ENCODE assay signal across 8 cellular contexts in genomic region chr9:113602126-113603119, GRCh38.
DNase-seq lines count a peak whose midpoint lies in the region; ATAC-seq and TF ChIP-seq lines count a peak whose summit lies in the region.

No MANE protein-coding gene starts in this region.

- no peak overlapping the region for H3K4me2 ChIP-seq in SK-N-SH

- WGBS in SK-N-SH (ENCODE audit: low lambda C conversion rate), result 52% methylated on average over 10 of the region's 19 CpGs

- no peaks in the 10 kb centered on the region for H3K9me2 ChIP-seq in SK-N-SH

- H3K4me1 ChIP-seq in SK-N-SH (ENCODE audit: control insufficient read depth in 1 of 2, insufficient read depth in 2 of 2, low read depth in 1 of 2, low read length in 1 of 2), result peaks cover 21 to 41% of the 10 kb centered on the region in 2 experiments; a peak in 3 of 4 replicates
- no peaks in the 10 kb centered on the region for H3K4me1 ChIP-seq in mucosa of descending colon (ENCODE audit: low read depth)
- H3K4me1 ChIP-seq in tibial artery, result peaks cover 0 to 61% (median 58%) of the 10 kb centered on the region in 4 donors

- H3K9me3 ChIP-seq in SK-N-SH, result no peaks in the 10 kb centered on the region
- H3K9me3 ChIP-seq in mucosa of descending colon, result no peaks in the 10 kb centered on the region
- H3K9me3 ChIP-seq in tibial artery, result no peaks in the 10 kb centered on the region

- H3K27ac ChIP-seq in SK-N-SH (ENCODE audit: low read depth in 2 of 2, low read length in 1 of 2) (peak overlapping the region in 1 of 2 experiments; percentile 24; a peak in 2 of 4 replicates), tibial artery (peak overlapping the region; percentile 74 to 81)

- DNase-seq in DMS153 (lab: John Stamatoyannopoulos, UW), result peak; percentile 87
- peak; percentile 57 for DNase-seq in SK-N-SH
- DNase-seq in chondrocyte (ENCODE audit: low spot score), result peak; percentile 93
- DNase-seq in mucosa of descending colon, result peak; percentile 52 to 76 (median 62)
- peak; percentile 84 to 95 for DNase-seq in tibial artery
- no peak for DNase-seq in NCI-H748 (lab: John Stamatoyannopoulos, UW; ENCODE audit: unreplicated experiment)

- H3K4me3 Mint-ChIP-seq in chondrocyte (ENCODE audit: unreplicated experiment), result no peak overlapping the region

- H3K27me3 ChIP-seq in SK-N-SH (ENCODE audit: insufficient read depth), result no peaks in the 10 kb centered on the region
- no peaks in the 10 kb centered on the region for H3K27me3 ChIP-seq in tibial artery

- H2AFZ ChIP-seq in SK-N-SH (ENCODE audit: low read depth), result 0 out of 2 replicates have a peak overlapping the region, but pooled peaks have one; percentile 23

- H3K36me3 Mint-ChIP-seq in chondrocyte (ENCODE audit: low read depth), result no peaks in the 10 kb centered on the region

- TF ChIP-seq CTCF in SK-N-SH (IDR thresholded peaks at IDR 0.05) (no peak), chondrocyte (IDR thresholded peaks at IDR 0.05) (no peak), mucosa of descending colon (IDR thresholded peaks at IDR 0.05) (no peak), tibial artery (IDR thresholded peaks at IDR 0.05) (no peak)

- peak; percentile 55 for ATAC-seq in GM21515 (IDR thresholded peaks at IDR 0.05; ENCODE audit: unreplicated experiment)
- peak; percentile 71 for ATAC-seq in mucosa of descending colon

- H3F3A ChIP-seq in SK-N-SH (replicated peaks; ENCODE audit: insufficient read depth), result peaks cover 19% of the 10 kb centered on the region

- CTCF ChIA-PET in SK-N-SH (lab: Yijun Ruan, JAX), result interaction anchor here (0.6 to 44.7 kb wide), 9 partner anchors 10 to 157 kb away, joined by 3 to 1335 read pairs (median 4); no protein-coding TSS in a partner anchor

- no peak overlapping the region for H3K9ac ChIP-seq in SK-N-SH

- peaks cover 10% of the 10 kb centered on the region for H3K79me2 ChIP-seq in SK-N-SH (ENCODE audit: insufficient read depth)

- POLR2A ChIA-PET in SK-N-SH (lab: Yijun Ruan, JAX), result interaction anchor here (2.9 kb wide), 1 partner anchor 8 kb away, joined by 13 read pairs; no protein-coding TSS in a partner anchor

- TF ChIP-seq EP300 in Ishikawa (IDR thresholded peaks at IDR 0.05; ENCODE audit: borderline replicate concordance) (peak; percentile 80; the same call in 1 of the 2 replicates), SK-N-SH (IDR thresholded peaks at IDR 0.05; ENCODE audit: borderline replicate concordance in 1 of 2, low read depth in 1 of 2, low read length in 1 of 2) (no peak)

- no peaks in the 10 kb centered on the region for H3K9me3 Mint-ChIP-seq in chondrocyte (ENCODE audit: low read depth)

- intact Hi-C loops in mucosa of descending colon (cut with DNase I, micrococcal nuclease), result no loop called here
- intact Hi-C loops in tibial artery (cut with DNase I; ENCODE audit: low total_unique reads), result no loop called here

- peaks cover 1 to 7% of the 10 kb centered on the region in 2 experiments for H3K36me3 ChIP-seq in SK-N-SH (replicated peaks in 1 of 2; ENCODE audit: control insufficient read depth in 1 of 2, insufficient read depth in 2 of 2, low read length in 1 of 2)
- no peaks in the 10 kb centered on the region for H3K36me3 ChIP-seq in mucosa of descending colon (ENCODE audit: low read depth)
- H3K36me3 ChIP-seq in tibial artery, result peaks cover 5 to 11% (median 8%) of the 10 kb centered on the region in 3 donors

- H4K20me1 ChIP-seq in SK-N-SH (ENCODE audit: insufficient read depth), result peaks cover 1% of the 10 kb centered on the region; the same call in 1 of the 2 replicates

- H3K27ac Mint-ChIP-seq in chondrocyte (ENCODE audit: unreplicated experiment), result peak overlapping the region; percentile 45

- no peaks in the 10 kb centered on the region for H3K27me3 Mint-ChIP-seq in chondrocyte (ENCODE audit: low read depth)

- no peak; the same call in none of the 2 replicates for TF ChIP-seq RAD21 in Ishikawa (IDR thresholded peaks at IDR 0.05; ENCODE audit: low read depth)
- no peak for TF ChIP-seq RAD21 in SK-N-SH (IDR thresholded peaks at IDR 0.05; ENCODE audit: low read length)

- H3K4me3 ChIP-seq in SK-N-SH (ENCODE audit: low read depth in 2 of 2, low read length in 1 of 2) (no peak overlapping the region), mucosa of descending colon (no peak overlapping the region), tibial artery (no peak overlapping the region)

- H3K4me1 Mint-ChIP-seq in chondrocyte (ENCODE audit: low read depth), result peaks cover 42% of the 10 kb centered on the region

TF ChIP-seq in Ishikawa, 13 proteins besides CTCF, POLR2A, EP300 and RAD21 (continues in another document):
- peak; percentile 93 for TF ChIP-seq TCF12 (IDR thresholded peaks at IDR 0.05; ENCODE audit: low read depth)
- no peak for TF ChIP-seq FOXM1 (IDR thresholded peaks at IDR 0.05; ENCODE audit: borderline replicate concordance, low read depth)
- peak; percentile 88 for TF ChIP-seq NFIC (IDR thresholded peaks at IDR 0.05)
- TF ChIP-seq MAX (IDR thresholded peaks at IDR 0.05), result peak; percentile 75
- peak; percentile 67 for TF ChIP-seq TEAD4 (IDR thresholded peaks at IDR 0.05)
- TF ChIP-seq REST (IDR thresholded peaks at IDR 0.05; ENCODE audit: low read depth), result no peak
- TF ChIP-seq EGR1 (IDR thresholded peaks at IDR 0.05), result peak; percentile 97
- TF ChIP-seq ZBTB7A (IDR thresholded peaks at IDR 0.05; ENCODE audit: low read depth), result no peak; the same call in 1 of the 2 replicates
- TF ChIP-seq YY1 (IDR thresholded peaks at IDR 0.05; ENCODE audit: low read depth), result no peak

TF ChIP-seq in SK-N-SH, 30 proteins besides CTCF, POLR2A, EP300 and RAD21:
- TF ChIP-seq CHD2 (IDR thresholded peaks at IDR 0.05; ENCODE audit: low read length, partially characterized antibody) (no peak), TCF12 (IDR thresholded peaks at IDR 0.05) (0 out of 2 replicates have a peak, but pooled peaks have one; percentile 33), FOSL2 (IDR thresholded peaks at IDR 0.05; ENCODE audit: borderline replicate concordance, low read depth) (peak; percentile 11; the same call in 1 of the 2 replicates)
- TF ChIP-seq, protein P1, sequence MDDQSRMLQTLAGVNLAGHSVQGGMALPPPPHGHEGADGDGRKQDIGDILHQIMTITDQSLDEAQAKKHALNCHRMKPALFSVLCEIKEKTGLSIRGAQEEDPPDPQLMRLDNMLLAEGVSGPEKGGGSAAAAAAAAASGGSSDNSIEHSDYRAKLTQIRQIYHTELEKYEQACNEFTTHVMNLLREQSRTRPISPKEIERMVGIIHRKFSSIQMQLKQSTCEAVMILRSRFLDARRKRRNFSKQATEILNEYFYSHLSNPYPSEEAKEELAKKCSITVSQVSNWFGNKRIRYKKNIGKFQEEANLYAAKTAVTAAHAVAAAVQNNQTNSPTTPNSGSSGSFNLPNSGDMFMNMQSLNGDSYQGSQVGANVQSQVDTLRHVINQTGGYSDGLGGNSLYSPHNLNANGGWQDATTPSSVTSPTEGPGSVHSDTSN (IDR thresholded peaks at IDR 0.05), result 0 out of 2 replicates have a peak, but pooled peaks have one; percentile 14
